14 cellular contexts compared by ENCODE assay signal in the genomic region with DNA sequence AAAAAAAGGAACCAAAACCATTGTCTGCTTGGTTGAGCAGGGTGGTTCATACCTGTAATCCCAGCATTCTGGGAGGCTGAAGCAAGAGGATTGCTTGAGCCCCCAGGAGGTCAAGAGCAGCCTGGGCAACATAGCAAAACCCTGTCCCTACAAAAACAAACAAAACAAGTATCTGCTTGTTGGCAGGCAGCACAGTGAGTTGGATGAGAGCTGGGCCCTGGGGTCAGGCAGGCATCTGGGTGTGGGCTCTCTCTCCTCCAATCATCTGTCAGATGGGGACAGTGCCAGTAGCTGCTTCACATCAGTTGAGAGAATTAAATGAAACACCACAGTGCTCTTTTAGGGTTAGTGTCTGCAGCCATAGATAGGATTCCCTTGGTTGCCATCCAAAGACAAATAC. TPM values are rescaled to one million over a fixed set of nuclear protein-coding genes. Genes with fewer than 3 reads are reported as not detected.
DNase-seq lines count a peak whose midpoint lies in the region; ATAC-seq and TF ChIP-seq lines count a peak whose summit lies in the region.
"Had no signal": no experiment of that assay in that cellular context is flagged by ENCODE, and none has a peak within 500 bp of the region (broad histone marks: within the 10 kb centered on the region; RNA-seq: fewer than 3 reads in every experiment).

No MANE protein-coding gene starts in this region.

- H3K9me3 Mint-ChIP-seq in CD4-positive, CD25-positive, alpha-beta regulatory T cell = no peaks in the 10 kb centered on the region
- H3K9me3 Mint-ChIP-seq in dendritic cell treated with granulocyte-macrophage colony-stimulating factor and Interleukin-4, amounts not matched to agents 40 ng/mL and 50 ng/mL, for 4 days = no peaks in the 10 kb centered on the region
- H3K9me3 Mint-ChIP-seq in memory B cell = no peaks in the 10 kb centered on the region
- H3K9me3 Mint-ChIP-seq in CD4-positive, alpha-beta memory T cell = no peaks in the 10 kb centered on the region
- H3K9me3 Mint-ChIP-seq in type B pancreatic cell = no peaks in the 10 kb centered on the region

- H3K36me3 ChIP-seq in CD4-positive, CD25-positive, alpha-beta regulatory T cell (ENCODE audit: control insufficient read depth, insufficient read depth, low read length) = no peaks in the 10 kb centered on the region
- peaks cover 20% of the 10 kb centered on the region for H3K36me3 ChIP-seq in MG63
- H3K36me3 ChIP-seq in CD4-positive, alpha-beta memory T cell (ENCODE audit: insufficient read depth, low read length) = no peaks in the 10 kb centered on the region

- no peak for ATAC-seq in CD4-positive, CD25-positive, alpha-beta regulatory T cell (ENCODE audit: low read depth in 2 of 2)
- no peak for ATAC-seq in memory B cell (ENCODE audit: low read depth)

- H3K36me3 Mint-ChIP-seq in CD4-positive, CD25-positive, alpha-beta regulatory T cell = peaks cover 17% of the 10 kb centered on the region
- peaks cover 73% of the 10 kb centered on the region for H3K36me3 Mint-ChIP-seq in dendritic cell treated with granulocyte-macrophage colony-stimulating factor and Interleukin-4, amounts not matched to agents 40 ng/mL and 50 ng/mL, for 4 days (ENCODE audit: low read depth)
- H3K36me3 Mint-ChIP-seq in memory B cell (peaks cover 15% of the 10 kb centered on the region), type B pancreatic cell (peaks cover 15% of the 10 kb centered on the region)
- H3K36me3 Mint-ChIP-seq in CD4-positive, alpha-beta memory T cell = peaks cover 24% of the 10 kb centered on the region in 2 donors

- H3K27me3 ChIP-seq in CD4-positive, CD25-positive, alpha-beta regulatory T cell (ENCODE audit: control insufficient read depth, insufficient read depth, low read length) = no peaks in the 10 kb centered on the region
- no peaks in the 10 kb centered on the region for H3K27me3 ChIP-seq in MG63
- H3K27me3 ChIP-seq in CD4-positive, alpha-beta memory T cell (ENCODE audit: insufficient read depth, low read length) = no peaks in the 10 kb centered on the region

- H3K4me3 ChIP-seq in CD4-positive, CD25-positive, alpha-beta regulatory T cell (ENCODE audit: low read depth, low read length) = no peak overlapping the region
- H3K4me3 ChIP-seq in MG63 = no peak overlapping the region
- no peak overlapping the region for H3K4me3 ChIP-seq in CD4-positive, alpha-beta memory T cell (ENCODE audit: low read length in 2 of 2)

- POLR2A ChIA-PET in CD4-positive, alpha-beta memory T cell (lab: Charles Lee; ENCODE audit: partially characterized antibody) = interaction anchor here (1.1 to 9.9 kb wide), 6 partner anchors 9 to 155 kb away, joined by 3 to 97 read pairs (median 16); a partner anchor contains a TSS

- H3K4me1 Mint-ChIP-seq in CD4-positive, CD25-positive, alpha-beta regulatory T cell = peaks cover 21 to 49% (median 33%) of the 10 kb centered on the region in 4 donors
- H3K4me1 Mint-ChIP-seq in dendritic cell treated with granulocyte-macrophage colony-stimulating factor and Interleukin-4, amounts not matched to agents 40 ng/mL and 50 ng/mL, for 4 days (ENCODE audit: low read depth) = peaks cover 82% of the 10 kb centered on the region
- H3K4me1 Mint-ChIP-seq in memory B cell = peaks cover 43% of the 10 kb centered on the region
- peaks cover 23 to 41% (median 32%) of the 10 kb centered on the region in 4 donors for H3K4me1 Mint-ChIP-seq in CD4-positive, alpha-beta memory T cell
- peaks cover 22% of the 10 kb centered on the region for H3K4me1 Mint-ChIP-seq in type B pancreatic cell (ENCODE audit: unreplicated experiment)

- TF ChIP-seq CTCF in type B pancreatic cell (conservative IDR thresholded peaks at IDR 0.05) = no peak

- H3K9me3 ChIP-seq in CD4-positive, CD25-positive, alpha-beta regulatory T cell (ENCODE audit: control insufficient read depth in 2 of 2, low read length in 2 of 2) = no peaks in the 10 kb centered on the region
- no peaks in the 10 kb centered on the region for H3K9me3 ChIP-seq in MG63
- no peaks in the 10 kb centered on the region for H3K9me3 ChIP-seq in CD4-positive, alpha-beta memory T cell (ENCODE audit: control insufficient read depth in 1 of 2, low read length in 2 of 2)

- peak overlapping the region; percentile 26 for H3K27ac ChIP-seq in CD4-positive, CD25-positive, alpha-beta regulatory T cell (ENCODE audit: insufficient read depth, low read length, poor library complexity, severe bottlenecking)
- H3K27ac ChIP-seq in CD4-positive, alpha-beta memory T cell (ENCODE audit: low read depth, low read length) = no peak overlapping the region

- peaks cover 30% of the 10 kb centered on the region for H3K4me1 ChIP-seq in CD4-positive, CD25-positive, alpha-beta regulatory T cell (ENCODE audit: control insufficient read depth, insufficient read depth, low read length, poor library complexity, severe bottlenecking)
- H3K4me1 ChIP-seq in CD4-positive, alpha-beta memory T cell (ENCODE audit: insufficient read depth, low read length) = peaks cover 32% of the 10 kb centered on the region

- DNase-seq in CD4-positive, CD25-positive, alpha-beta regulatory T cell = no peak
- peak; percentile 78 for DNase-seq in MG63
- DNase-seq in memory B cell (ENCODE audit: low spot score in 2 of 2) = no peak
- no peak for DNase-seq in NCI-H2171 treated with DMSO at 0.1 percent for 48 hours (lab: John Stamatoyannopoulos, UW)
- no peak for DNase-seq in NCI-H2171 (lab: John Stamatoyannopoulos, UW)
- no peak for DNase-seq in CD4-positive, alpha-beta memory T cell
- DNase-seq in type B pancreatic cell (ENCODE audit: extremely low spot score, unreplicated experiment) = no peak
- DNase-seq: ACHN, NCI-H1048, NCI-H1694, NCI-H446 treated with DMSO at 0.1 percent for 48 hours, NCI-H82, SHP77 treated with DMSO at 0.1 percent for 48 hours had no signal

- no peaks in the 10 kb centered on the region for H3K27me3 Mint-ChIP-seq in CD4-positive, CD25-positive, alpha-beta regulatory T cell
- H3K27me3 Mint-ChIP-seq in dendritic cell treated with granulocyte-macrophage colony-stimulating factor and Interleukin-4, amounts not matched to agents 40 ng/mL and 50 ng/mL, for 4 days = no peaks in the 10 kb centered on the region
- H3K27me3 Mint-ChIP-seq in memory B cell (no peaks in the 10 kb centered on the region), type B pancreatic cell (no peaks in the 10 kb centered on the region)
- no peaks in the 10 kb centered on the region for H3K27me3 Mint-ChIP-seq in CD4-positive, alpha-beta memory T cell

- CTCF ChIA-PET in CD4-positive, alpha-beta memory T cell (lab: Charles Lee; ENCODE audit: partially characterized antibody) = interaction anchor here (2.0 to 9.9 kb wide), 13 partner anchors 10 to 174 kb away, joined by 6 to 325 read pairs (median 27); a partner anchor contains a TSS

- intact Hi-C loops in dendritic cell treated with granulocyte-macrophage colony-stimulating factor and Interleukin-4, amounts not matched to agents 40 ng/mL and 50 ng/mL, for 4 days (cut with micrococcal nuclease) = loop anchor here (2.0 to 5.0 kb wide), 2 partner anchors 15 to 37 kb away; a partner anchor contains a TSS
- intact Hi-C loops in CD4-positive, alpha-beta memory T cell (cut with micrococcal nuclease) = no loop called here

- H3K4me3 Mint-ChIP-seq in CD4-positive, CD25-positive, alpha-beta regulatory T cell = peak overlapping the region in 2 of 4 donors; percentile 22 to 92
- no peak overlapping the region for H3K4me3 Mint-ChIP-seq in dendritic cell treated with granulocyte-macrophage colony-stimulating factor and Interleukin-4, amounts not matched to agents 40 ng/mL and 50 ng/mL, for 4 days
- H3K4me3 Mint-ChIP-seq in memory B cell (peak overlapping the region; percentile 94), type B pancreatic cell (no peak overlapping the region)
- peak overlapping the region in 2 of 8 donors; percentile 17 to 20 for H3K4me3 Mint-ChIP-seq in CD4-positive, alpha-beta memory T cell

- H3K27ac Mint-ChIP-seq in CD4-positive, CD25-positive, alpha-beta regulatory T cell = peak overlapping the region in 1 of 3 donors; percentile 92
- H3K27ac Mint-ChIP-seq in dendritic cell treated with granulocyte-macrophage colony-stimulating factor and Interleukin-4, amounts not matched to agents 40 ng/mL and 50 ng/mL, for 4 days = peak overlapping the region; percentile 90
- H3K27ac Mint-ChIP-seq in memory B cell = no peak overlapping the region
- peak overlapping the region in 1 of 7 donors; percentile 22 for H3K27ac Mint-ChIP-seq in CD4-positive, alpha-beta memory T cell
- no peak overlapping the region for H3K27ac Mint-ChIP-seq in type B pancreatic cell

RNA-seq across cellular contexts. Expression of a gene that starts 5.8 kb away (rescaled TPM):
- 12.8 TPM for total RNA-seq in CD4-positive, CD25-positive, alpha-beta regulatory T cell
- polyA plus RNA-seq in CD4-positive, CD25-positive, alpha-beta regulatory T cell = 1 to 10 TPM; 3.1 to 4.6 (median 4.2) TPM
- total RNA-seq in MG63 (2014; rRNA removed; shearing (Covaris generic); ENCODE audit: low replicate concordance) = 12.0 and 15.1 TPM in 2 replicates
- 10 to 100 TPM; 20.0 to 21.9 TPM for total RNA-seq in CD4-positive, alpha-beta memory T cell
- 1 to 10 TPM; 1.3 to 3.5 TPM for polyA plus RNA-seq in CD4-positive, alpha-beta memory T cell
- total RNA-seq in type B pancreatic cell (ENCODE audit: low replicate concordance) = 14.0 and 19.7 TPM in 2 replicates

RNA-seq across cellular contexts. Expression of a gene that starts 16.0 kb away (rescaled TPM):
- 31.6 TPM for total RNA-seq in CD4-positive, CD25-positive, alpha-beta regulatory T cell
- 10 to 100 TPM; 55.4 to 66.9 (median 57.2) TPM for polyA plus RNA-seq in CD4-positive, CD25-positive, alpha-beta regulatory T cell
- total RNA-seq in MG63 (2014; rRNA removed; shearing (Covaris generic); ENCODE audit: low replicate concordance) = 29.1 and 92.2 TPM in 2 replicates
- total RNA-seq in CD4-positive, alpha-beta memory T cell = 10 to 100 TPM; 40.1 to 46.6 TPM
- polyA plus RNA-seq in CD4-positive, alpha-beta memory T cell = 10 to 100 TPM; 22.4 to 32.6 TPM
- total RNA-seq in type B pancreatic cell (ENCODE audit: low replicate concordance) = 33.6 and 40.7 TPM in 2 replicates

RNA-seq across cellular contexts. Expression of a gene that starts 27.8 kb away (rescaled TPM):
- 9.3 TPM for total RNA-seq in CD4-positive, CD25-positive, alpha-beta regulatory T cell
- polyA plus RNA-seq in CD4-positive, CD25-positive, alpha-beta regulatory T cell = 1 to 10 TPM; 1.3 to 2.6 (median 2.0) TPM
- 0.12 and 0.33 TPM in 2 replicates for total RNA-seq in MG63 (2014; rRNA removed; shearing (Covaris generic); ENCODE audit: low replicate concordance)
- total RNA-seq in CD4-positive, alpha-beta memory T cell = 10 to 100 TPM; 12.5 to 13.9 TPM
- polyA plus RNA-seq in CD4-positive, alpha-beta memory T cell = 1 to 10 TPM; 2.9 to 3.7 TPM
- 16.4 and 42.0 TPM in 2 replicates for total RNA-seq in type B pancreatic cell (ENCODE audit: low replicate concordance)

RNA-seq across cellular contexts. Expression of a gene that starts 38.8 kb away (rescaled TPM):
- total RNA-seq in CD4-positive, CD25-positive, alpha-beta regulatory T cell = 70.9 TPM
- polyA plus RNA-seq in CD4-positive, CD25-positive, alpha-beta regulatory T cell = 100 to 1,000 TPM; 143 to 231 (median 192) TPM
- 117 and 285 TPM in 2 replicates for total RNA-seq in MG63 (2014; rRNA removed; shearing (Covaris generic); ENCODE audit: low replicate concordance)
- 10 to 100 TPM; 37.8 to 38.9 TPM for total RNA-seq in CD4-positive, alpha-beta memory T cell
- 100 to 1,000 TPM; 105 to 130 TPM for polyA plus RNA-seq in CD4-positive, alpha-beta memory T cell
- total RNA-seq in type B pancreatic cell (ENCODE audit: low replicate concordance) = 136 and 170 TPM in 2 replicates
